17 cellular contexts compared by ENCODE assay signal in genomic region chr16:27963471-27963965, GRCh38.
DNase-seq lines count a peak whose midpoint lies in the region; ATAC-seq and TF ChIP-seq lines count a peak whose summit lies in the region.
"Had no signal": no experiment of that assay in that cellular context is flagged by ENCODE, and none has a peak within 500 bp of the region (broad histone marks: within the 10 kb centered on the region; RNA-seq: fewer than 3 reads in every experiment).

No MANE protein-coding gene starts in this region.

- H3K27ac ChIP-seq in left ventricle myocardium inferior (replicated peaks) (no peak overlapping the region), sigmoid colon (no peak overlapping the region)
- H3K27ac ChIP-seq: BLaER1, GM23248 had no signal

- no peak for TF ChIP-seq EP300 in sigmoid colon (IDR thresholded peaks at IDR 0.05)

- intact Hi-C loops in cardiac septum (cut with DNase I), result no loop called here
- intact Hi-C loops in left ventricle myocardium inferior (cut with micrococcal nuclease), result no loop called here
- intact Hi-C loops in sigmoid colon (cut with DNase I), result no loop called here

- ATAC-seq in GM18907 (IDR thresholded peaks at IDR 0.05; ENCODE audit: unreplicated experiment) (no peak), HG03439 (IDR thresholded peaks at IDR 0.05; ENCODE audit: unreplicated experiment) (no peak)
- ATAC-seq: HepG2 had no signal

- H3K4me3 ChIP-seq in left ventricle myocardium inferior (no peak overlapping the region), sigmoid colon (no peak overlapping the region)
- H3K4me3 ChIP-seq: BLaER1, GM23248 had no signal

- H3K4me1 ChIP-seq in left ventricle myocardium inferior (no peaks in the 10 kb centered on the region), sigmoid colon (no peaks in the 10 kb centered on the region)
- H3K4me1 ChIP-seq: BLaER1 had no signal

- WGBS in sigmoid colon, 2 donors, result 82 to 87% methylated on average over 7 of the region's 7 CpGs

- H3K9me3 ChIP-seq in left ventricle myocardium inferior (replicated peaks), result peaks cover 5% of the 10 kb centered on the region
- peaks cover 0 to 3% (median 0%) of the 10 kb centered on the region in 4 donors for H3K9me3 ChIP-seq in sigmoid colon
- H3K9me3 ChIP-seq: BLaER1 had no signal

- peak; percentile 38 for DNase-seq in cardiac septum (ENCODE audit: low spot score)
- DNase-seq in left ventricle myocardium inferior, result no peak
- no peak for DNase-seq in neural crest cell (ENCODE audit: low read depth, low spot score)
- peak; percentile 13 for DNase-seq in sigmoid colon
- no peak for DNase-seq in occipital lobe (lab: John Stamatoyannopoulos, UW)
- DNase-seq: 8988T; CD4-positive, alpha-beta memory T cell; DMS153; DMS79; GDM1; GM23248; HCEC 1CT had no signal

- H3K36me3 Mint-ChIP-seq in neural crest cell (ENCODE audit: low read depth), result no peaks in the 10 kb centered on the region
- H3K36me3 Mint-ChIP-seq: CD14-positive monocyte; CD4-positive, alpha-beta memory T cell had no signal

- TF ChIP-seq CTCF in left ventricle myocardium inferior (IDR thresholded peaks at IDR 0.05; ENCODE audit: borderline replicate concordance) (no peak), neural crest cell (conservative IDR thresholded peaks at IDR 0.05) (no peak), sigmoid colon (IDR thresholded peaks at IDR 0.05) (no peak)

- H3K27ac Mint-ChIP-seq in neural crest cell (ENCODE audit: unreplicated experiment), result peak overlapping the region; percentile 5
- H3K27ac Mint-ChIP-seq: CD14-positive monocyte; CD4-positive, alpha-beta memory T cell had no signal

- H3K9me3 Mint-ChIP-seq in neural crest cell, result no peaks in the 10 kb centered on the region

- H3K36me3 ChIP-seq in left ventricle myocardium inferior (no peaks in the 10 kb centered on the region), sigmoid colon (no peaks in the 10 kb centered on the region)
- H3K36me3 ChIP-seq: BLaER1 had no signal

- H3K27me3 ChIP-seq in left ventricle myocardium inferior (ENCODE audit: low read depth) (peaks cover 33% of the 10 kb centered on the region), sigmoid colon (no peaks in the 10 kb centered on the region)
- H3K27me3 ChIP-seq: BLaER1 had no signal

- no peak for TF ChIP-seq POLR2A in sigmoid colon (IDR thresholded peaks at IDR 0.05)

- peaks cover 10% of the 10 kb centered on the region for H3K27me3 Mint-ChIP-seq in neural crest cell (ENCODE audit: low read depth)

- no peaks in the 10 kb centered on the region for H3K4me1 Mint-ChIP-seq in neural crest cell
- H3K4me1 Mint-ChIP-seq: CD4-positive, alpha-beta memory T cell had no signal

- no peak overlapping the region for H3K4me3 Mint-ChIP-seq in neural crest cell
- H3K4me3 Mint-ChIP-seq: CD14-positive monocyte; CD4-positive, alpha-beta memory T cell had no signal

Comparison
In these comparisons a context has a peak if more than half of its experiments do, and no peak if none do; other contexts are left out.
1. DNase-seq: peak in cardiac septum (single experiment) and sigmoid colon (single experiment); none in left ventricle myocardium inferior (single experiment), neural crest cell (single experiment) and occipital lobe (single experiment).